In the genomic region with DNA sequence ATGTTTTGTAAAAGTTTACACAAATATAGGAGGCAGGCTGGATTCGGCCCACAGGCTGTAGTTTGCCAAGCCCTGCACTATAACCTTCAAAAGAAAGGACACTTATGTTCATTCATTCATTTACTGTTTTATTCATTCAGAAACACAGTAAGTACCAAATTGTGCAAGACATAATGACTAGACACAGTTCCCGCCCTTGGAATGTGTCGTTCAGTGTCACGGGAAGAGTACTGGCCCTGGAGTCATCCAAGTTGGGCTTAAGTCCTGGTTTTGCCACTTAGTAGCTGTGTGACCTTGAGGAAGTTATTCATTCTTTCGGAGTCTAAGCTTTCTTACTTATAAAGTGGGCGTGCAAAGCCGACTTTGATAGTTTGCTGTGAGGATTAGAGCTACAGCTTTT, we compare ENCODE assay signal across 22 cellular contexts. TPM values are rescaled to one million over a fixed set of nuclear protein-coding genes. Genes with fewer than 3 reads are reported as not detected.
DNase-seq lines count a peak whose midpoint lies in the region; ATAC-seq and TF ChIP-seq lines count a peak whose summit lies in the region.
"Had no signal": no experiment of that assay in that cellular context is flagged by ENCODE, and none has a peak within 500 bp of the region (broad histone marks: within the 10 kb centered on the region; RNA-seq: fewer than 3 reads in every experiment).

No MANE protein-coding gene starts in this region.

- no peak for ATAC-seq in activated T-helper 17 cell treated with anti-CD3 and anti-CD28 coated beads, Interleukin-2, amount 50 U/mL, for 72 hours (replicated peaks)
- peak; percentile 67 to 75 for ATAC-seq in gastrocnemius medialis
- ATAC-seq in activated CD4-positive, CD25-positive, alpha-beta regulatory T cell treated with anti-CD3 and anti-CD28 coated beads, Interleukin-2, amount 50 U/mL, for 24 hours, result no peak
- no peak for ATAC-seq in CD4-positive, alpha-beta T cell (ENCODE audit: poor library complexity)
- ATAC-seq: right cardiac atrium had no signal

- no peaks in the 10 kb centered on the region for H3K9me3 Mint-ChIP-seq in activated T-helper 17 cell treated with anti-CD3 and anti-CD28 coated beads, Interleukin-2, amount 50 U/mL, for 72 hours
- H3K9me3 Mint-ChIP-seq in immature natural killer cell, result no peaks in the 10 kb centered on the region
- no peaks in the 10 kb centered on the region for H3K9me3 Mint-ChIP-seq in CD4-positive, alpha-beta T cell

- in situ Hi-C loops in gastrocnemius medialis (cut with MboI; ENCODE audit: low sequenced_read_pairs in 4 of 4), result no loop called here

- H3K27ac ChIP-seq in gastrocnemius medialis, result peak overlapping the region; percentile 81 to 88 (median 85)
- H3K27ac ChIP-seq in CD4-positive, alpha-beta T cell (ENCODE audit: low read depth, low read length), result no peak overlapping the region
- H3K27ac ChIP-seq: dorsolateral prefrontal cortex, esophagus squamous epithelium, neutrophil, SJSA1 had no signal

- no peaks in the 10 kb centered on the region for H3K9me3 ChIP-seq in gastrocnemius medialis
- H3K9me3 ChIP-seq in CD4-positive, alpha-beta T cell (ENCODE audit: control insufficient read depth, low read length), result no peaks in the 10 kb centered on the region
- H3K9me3 ChIP-seq: Caco-2, esophagus squamous epithelium, neutrophil, SJSA1 had no signal

- H3K27me3 ChIP-seq in gastrocnemius medialis, result no peaks in the 10 kb centered on the region
- H3K27me3 ChIP-seq in CD4-positive, alpha-beta T cell (ENCODE audit: control insufficient read depth, insufficient read depth, low read length), result no peaks in the 10 kb centered on the region
- H3K27me3 ChIP-seq: dorsolateral prefrontal cortex, esophagus squamous epithelium, neutrophil, SJSA1 had no signal

- H3K36me3 Mint-ChIP-seq in activated T-helper 17 cell treated with anti-CD3 and anti-CD28 coated beads, Interleukin-2, amount 50 U/mL, for 72 hours (ENCODE audit: low read depth), result no peaks in the 10 kb centered on the region
- peaks cover 0 to 10% (median 0%) of the 10 kb centered on the region in 3 donors for H3K36me3 Mint-ChIP-seq in immature natural killer cell
- H3K36me3 Mint-ChIP-seq in CD4-positive, alpha-beta T cell (ENCODE audit: low read depth), result no peaks in the 10 kb centered on the region

- peak overlapping the region; percentile 22 for H3K4me3 Mint-ChIP-seq in activated T-helper 17 cell treated with anti-CD3 and anti-CD28 coated beads, Interleukin-2, amount 50 U/mL, for 72 hours
- H3K4me3 Mint-ChIP-seq in immature natural killer cell, result peak overlapping the region; percentile 59 to 80 (median 72)
- H3K4me3 Mint-ChIP-seq in CD4-positive, alpha-beta T cell, result no peak overlapping the region

- no peak overlapping the region for H3K4me3 ChIP-seq in gastrocnemius medialis
- H3K4me3 ChIP-seq: dorsolateral prefrontal cortex, esophagus squamous epithelium, SJSA1 had no signal

- H3K36me3 ChIP-seq in gastrocnemius medialis, result no peaks in the 10 kb centered on the region
- H3K36me3 ChIP-seq: esophagus squamous epithelium, neutrophil, SJSA1 had no signal

- intact Hi-C loops in gastrocnemius medialis (cut with DNase I; ENCODE audit: low total_unique reads), result no loop called here
- intact Hi-C loops in CD4-positive, alpha-beta T cell (cut with DNase I, micrococcal nuclease), result no loop called here

- CTCF ChIA-PET in CD4-positive, alpha-beta T cell (lab: Charles Lee), result no interaction called here

- POLR2A ChIA-PET in CD4-positive, alpha-beta T cell (lab: Charles Lee), result no interaction called here

- H3K4me1 Mint-ChIP-seq in activated T-helper 17 cell treated with anti-CD3 and anti-CD28 coated beads, Interleukin-2, amount 50 U/mL, for 72 hours, result peaks cover 29% of the 10 kb centered on the region
- H3K4me1 Mint-ChIP-seq in immature natural killer cell, result peaks cover 77 to 92% of the 10 kb centered on the region in 2 donors
- H3K4me1 Mint-ChIP-seq in CD4-positive, alpha-beta T cell (ENCODE audit: low read depth), result no peaks in the 10 kb centered on the region

- no peaks in the 10 kb centered on the region for H3K27me3 Mint-ChIP-seq in activated T-helper 17 cell treated with anti-CD3 and anti-CD28 coated beads, Interleukin-2, amount 50 U/mL, for 72 hours
- peaks cover 0 to 2% (median 0%) of the 10 kb centered on the region in 3 donors for H3K27me3 Mint-ChIP-seq in immature natural killer cell (ENCODE audit: low read depth in 3 of 3)
- no peaks in the 10 kb centered on the region for H3K27me3 Mint-ChIP-seq in CD4-positive, alpha-beta T cell

- TF ChIP-seq POLR2A in gastrocnemius medialis (IDR thresholded peaks at IDR 0.05), result no peak

- DNase-seq in EH (ENCODE audit: low read depth) (peak; percentile 44), immature natural killer cell (no peak), gastrocnemius medialis (peak; percentile 47 to 58), NCI-H2171 treated with DMSO at 0.1 percent for 48 hours (lab: John Stamatoyannopoulos, UW) (no peak), HUDEP-2 (lab: John Stamatoyannopoulos, UW; ENCODE audit: unreplicated experiment in 76 of 76) (no peak)
- no peak for DNase-seq in CD4-positive, alpha-beta T cell
- DNase-seq: activated CD4-positive, CD25-positive, alpha-beta regulatory T cell treated with anti-CD3 and anti-CD28 coated beads, Interleukin-2, amount 50 U/mL, for 72 hours; activated naive CD4-positive, alpha-beta T cell treated with anti-CD3 and anti-CD28 coated beads, Interleukin-2, amount 50 U/mL, for 16 hours; Caco-2; dorsolateral prefrontal cortex; esophagus squamous epithelium; GOT3; KG1; NCI-H1048; NCI-H2081 treated with DMSO at 0.1 percent for 48 hours; NCI-H526; right cardiac atrium; substantia nigra had no signal

- TF ChIP-seq CTCF in gastrocnemius medialis (IDR thresholded peaks at IDR 0.05 in 4 of 5, conservative IDR thresholded peaks at IDR 0.05 in 1 of 5), result no peak
- no peak for TF ChIP-seq CTCF in CD4-positive, alpha-beta T cell (IDR thresholded peaks at IDR 0.05)

- peaks cover 72% of the 10 kb centered on the region in 2 donors for H3K4me1 ChIP-seq in gastrocnemius medialis
- H3K4me1 ChIP-seq: Caco-2 had no signal

- H3K27ac Mint-ChIP-seq in activated T-helper 17 cell treated with anti-CD3 and anti-CD28 coated beads, Interleukin-2, amount 50 U/mL, for 72 hours, result peak overlapping the region; percentile 8
- H3K27ac Mint-ChIP-seq in immature natural killer cell, result peak overlapping the region; percentile 83 to 93 (median 90)
- H3K27ac Mint-ChIP-seq in CD4-positive, alpha-beta T cell, result no peak overlapping the region

RNA-seq across cellular contexts. Expression of a gene that starts 22.0 kb away (rescaled TPM):
- total RNA-seq in activated T-helper 17 cell treated with anti-CD3 and anti-CD28 coated beads, Interleukin-2, amount 50 U/mL, for 72 hours, result 1 to 10 TPM; 2.7 to 6.1 TPM
- polyA plus RNA-seq in immature natural killer cell, result 10 to 100 TPM; 13.3 to 27.8 (median 18.8) TPM
- 1 to 10 TPM; 2.8 to 4.7 (median 3.0) TPM for total RNA-seq in gastrocnemius medialis
- total RNA-seq in CD4-positive, alpha-beta T cell, result 1 to 10 TPM; 3.5 to 3.7 TPM
- total RNA-seq: Caco-2 had no signal

Comparison
In these comparisons a context has a peak if more than half of its experiments do, and no peak if none do; other contexts are left out.
1. DNase-seq: peak in EH (single experiment) and gastrocnemius medialis (2 of 2); none in immature natural killer cell (0 of 3), CD4-positive, alpha-beta T cell (0 of 10), NCI-H2171 treated with DMSO at 0.1 percent for 48 hours (single experiment) and HUDEP-2 (0 of 76).
2. ATAC-seq: peak in gastrocnemius medialis (2 of 2); none in activated T-helper 17 cell treated with anti-CD3 and anti-CD28 coated beads, Interleukin-2, amount 50 U/mL, for 72 hours (single experiment), activated CD4-positive, CD25-positive, alpha-beta regulatory T cell treated with anti-CD3 and anti-CD28 coated beads, Interleukin-2, amount 50 U/mL, for 24 hours (0 of 2) and CD4-positive, alpha-beta T cell (single experiment).